8 cellular contexts compared by ENCODE assay signal in the genomic region with DNA sequence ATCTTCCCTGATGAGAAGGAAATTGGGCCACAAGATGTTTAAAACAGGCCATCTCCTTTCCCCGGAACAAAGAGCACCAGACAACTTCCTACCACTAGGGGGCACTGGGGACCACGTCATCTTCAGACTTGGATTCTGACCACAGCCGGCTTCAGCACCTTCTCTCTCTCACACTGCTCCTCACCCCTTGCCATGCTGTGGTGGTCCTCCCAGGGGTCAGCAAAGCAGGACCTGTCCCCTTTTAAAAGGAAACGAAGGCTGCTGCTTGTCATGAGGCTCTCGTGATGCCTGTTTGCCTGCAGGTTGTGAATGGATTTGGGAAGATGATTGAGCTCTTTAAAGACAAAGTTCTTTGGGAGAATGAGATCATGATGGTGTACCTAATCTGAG. TPM values are rescaled to one million over a fixed set of nuclear protein-coding genes. Genes with fewer than 3 reads are reported as not detected.
DNase-seq lines count a peak whose midpoint lies in the region; ATAC-seq and TF ChIP-seq lines count a peak whose summit lies in the region.

No MANE protein-coding gene starts in this region.

- TF ChIP-seq POLR2A in vagina (IDR thresholded peaks at IDR 0.05) = no peak

- DNase-seq in CMK (ENCODE audit: low read depth) = peak; percentile 73
- peak; percentile 78 for DNase-seq in NAMALWA (ENCODE audit: low spot score)
- peak; percentile 61 for DNase-seq in SW480 (ENCODE audit: low spot score)
- DNase-seq in adipocyte (ENCODE audit: low read depth) = peak; percentile 95
- DNase-seq in heart right ventricle = peak; percentile 61 to 88
- DNase-seq in pulmonary artery endothelial cell (ENCODE audit: low read depth, low spot score) = peak; percentile 27
- DNase-seq in vagina (ENCODE audit: extremely low spot score in 2 of 2) = no peak

- H3K4me1 ChIP-seq in adipocyte (ENCODE audit: control insufficient read depth, insufficient read depth, low read length) (peaks cover 15% of the 10 kb centered on the region), heart right ventricle (peaks cover 0 to 43% (median 12%) of the 10 kb centered on the region in 9 donors), vagina (peaks cover 16% of the 10 kb centered on the region)

- H3K36me3 ChIP-seq in adipocyte (ENCODE audit: control insufficient read depth, insufficient read depth, low read length, severe bottlenecking) (peaks cover 30% of the 10 kb centered on the region), heart right ventricle (peaks cover 0 to 88% (median 27%) of the 10 kb centered on the region in 9 donors), vagina (peaks cover 0 to 34% of the 10 kb centered on the region in 2 donors)

- H3K27me3 ChIP-seq in adipocyte (replicated peaks; ENCODE audit: control insufficient read depth, insufficient read depth, low read length) (no peaks in the 10 kb centered on the region), heart right ventricle (no peaks in the 10 kb centered on the region), vagina (no peaks in the 10 kb centered on the region)

- H3K9ac ChIP-seq in adipocyte (ENCODE audit: low read length) = no peak overlapping the region

- TF ChIP-seq CTCF in heart right ventricle (IDR thresholded peaks at IDR 0.05) (peak; percentile 76 to 96 (median 92)), vagina (IDR thresholded peaks at IDR 0.05) (peak; percentile 76 to 90 (median 83))

- ATAC-seq in GM21529 (IDR thresholded peaks at IDR 0.05; ENCODE audit: unreplicated experiment) (peak; percentile 80), heart right ventricle (peak; percentile 70 to 92 (median 84))

- 3 to 7% methylated on average over 5 of the region's 5 CpGs for WGBS in heart right ventricle, 2 donors

- H3K4me3 ChIP-seq in adipocyte (ENCODE audit: low read length) (no peak overlapping the region), heart right ventricle (no peak overlapping the region), vagina (no peak overlapping the region)

- H3K9me3 ChIP-seq in adipocyte (ENCODE audit: control insufficient read depth, low read length) = no peaks in the 10 kb centered on the region
- no peaks in the 10 kb centered on the region for H3K9me3 ChIP-seq in heart right ventricle
- H3K9me3 ChIP-seq in vagina = no peaks in the 10 kb centered on the region

- H3K27ac ChIP-seq in heart right ventricle (peak overlapping the region in 9 of 10 donors; percentile 32 to 92 (median 78)), vagina (peak overlapping the region; percentile 20)

- intact Hi-C loops in heart right ventricle (cut with DNase I) = loop anchor here (1.0 to 2.0 kb wide), 4 partner anchors 81 to 83 kb away; no protein-coding TSS in a partner anchor
- intact Hi-C loops in vagina (cut with DNase I) = loop anchor here (2.0 kb wide), 1 partner anchor 83 kb away; no protein-coding TSS in a partner anchor

RNA-seq across cellular contexts. Expression of gene RFT1, which starts 16.2 kb away (rescaled TPM):
- 10 to 100 TPM in 4 of 10 donors, 1 to 10 TPM in 6; 5.7 to 13.1 (median 9.5) TPM for total RNA-seq in heart right ventricle
- 1 to 10 TPM; 4.6 to 8.2 TPM for polyA plus RNA-seq in heart right ventricle
- 25.3 and 32.6 TPM in 2 replicates for total RNA-seq in pulmonary artery endothelial cell
- total RNA-seq in vagina = 13.8 TPM

RNA-seq across cellular contexts. Expression of gene PRKCD, which starts 47.0 kb away (rescaled TPM):
- total RNA-seq in heart right ventricle = 10 to 100 TPM in 4 of 10 donors, 1 to 10 TPM in 6; 6.6 to 28.3 (median 7.7) TPM
- 10 to 100 TPM in 1 of 2 donors, 1 to 10 TPM in 1; 8.6 to 11.5 TPM for polyA plus RNA-seq in heart right ventricle
- total RNA-seq in pulmonary artery endothelial cell = 3.8 and 3.9 TPM in 2 replicates
- total RNA-seq in vagina = 32.2 TPM

Comparison
In these comparisons a context has a peak if more than half of its experiments do, and no peak if none do; other contexts are left out.
1. DNase-seq: peak in CMK (single experiment), NAMALWA (single experiment), SW480 (single experiment), adipocyte (single experiment), heart right ventricle (2 of 2) and pulmonary artery endothelial cell (single experiment); none in vagina (0 of 2).